In genomic region chr6:99354983-99355382, GRCh38 we compare ENCODE assay signal across 27 cellular contexts.
DNase-seq lines count a peak whose midpoint lies in the region; TF ChIP-seq lines count a peak whose summit lies in the region.
"Had no signal": no experiment of that assay in that cellular context is flagged by ENCODE, and none has a peak within 500 bp of the region (broad histone marks: within the 10 kb centered on the region; RNA-seq: fewer than 3 reads in every experiment).

No MANE protein-coding gene starts in this region.

- POLR2A ChIA-PET in HEK293 (lab: Yijun Ruan, JAX): no interaction called here

- H3K4me1 ChIP-seq in HEK293 (ENCODE audit: control insufficient read depth, insufficient read depth, low read length): peaks cover 5% of the 10 kb centered on the region; the same call in 1 of the 2 replicates
- H3K4me1 ChIP-seq: BE2C; BLaER1; BLaER1 treated with 17β-estradiol and CSF1 and Interleukin-3, amounts not matched to agents 10 nM and 100 nM; Caco-2 had no signal

- no peak for DNase-seq in activated CD4-positive, alpha-beta T cell treated with anti-CD3 and anti-CD28 coated beads, Interleukin-2, amount 50 U/mL, for 48 hours
- DNase-seq: 8988T; ACHN; AML-193; BE2C; C1 segment of cervical spinal cord; Caco-2; Calu3; CD4-positive, alpha-beta memory T cell; CD4-positive, alpha-beta T cell; CD4-positive, CD25-positive, alpha-beta regulatory T cell; CD8-positive, alpha-beta memory T cell; CD8-positive, alpha-beta T cell; COR-L47; DMS 273 treated with DMSO at 0.1 percent for 48 hours; DMS153; DMS53; DMS79; DMS79 treated with DMSO at 0.1 percent for 48 hours; DND-41; EL had no signal

- no peak overlapping the region for H3K27ac ChIP-seq in HEK293 (ENCODE audit: extremely low read depth, low read depth, low read length)
- H3K27ac ChIP-seq: 22Rv1; A549; BLaER1; BLaER1 treated with 17β-estradiol and CSF1 and Interleukin-3, amounts not matched to agents 10 nM and 100 nM; C4-2B had no signal

- CTCF ChIA-PET in HEK293 (lab: Yijun Ruan, JAX): interaction anchor here (1.0 kb wide), 1 partner anchor 80 kb away, joined by 3 read pairs; no protein-coding TSS in a partner anchor

- no peak overlapping the region for H3K4me3 ChIP-seq in HEK293 (ENCODE audit: low read depth, low read length)
- H3K4me3 ChIP-seq: A549; BLaER1; BLaER1 treated with 17β-estradiol and CSF1 and Interleukin-3, amounts not matched to agents 10 nM and 100 nM had no signal

- no peaks in the 10 kb centered on the region for H3K9me3 ChIP-seq in HEK293 (ENCODE audit: control insufficient read depth, insufficient read depth, low read depth, low read length)
- H3K9me3 ChIP-seq: A549, BE2C, BLaER1, Caco-2 had no signal

- no peak for TF ChIP-seq CTCF in HEK293 (tag by site-specific recombination; IDR thresholded peaks at IDR 0.05)

- H3K36me3 ChIP-seq in HEK293 (ENCODE audit: control insufficient read depth in 2 of 2, insufficient read depth in 1 of 2, low read length in 2 of 2): no peaks in the 10 kb centered on the region
- H3K36me3 ChIP-seq: BE2C; BLaER1; BLaER1 treated with 17β-estradiol and CSF1 and Interleukin-3, amounts not matched to agents 10 nM and 100 nM had no signal

TF ChIP-seq in HEK293, 187 proteins besides CTCF, POLR2A, EP300 and RAD21:
- TF ChIP-seq SCRT1 (tag by site-specific recombination; IDR thresholded peaks at IDR 0.05; ENCODE audit: borderline replicate concordance) (peak; percentile 71; the same call in 1 of the 2 replicates), ZNF514 (tag by site-specific recombination; IDR thresholded peaks at IDR 0.05) (no peak), SCRT2 (tag by site-specific recombination; IDR thresholded peaks at IDR 0.05) (peak; percentile 89)
TF ChIP-seq in HEK293: peak in this region for 2.
